ENCODE assay signal across 9 cellular contexts in the genomic region with DNA sequence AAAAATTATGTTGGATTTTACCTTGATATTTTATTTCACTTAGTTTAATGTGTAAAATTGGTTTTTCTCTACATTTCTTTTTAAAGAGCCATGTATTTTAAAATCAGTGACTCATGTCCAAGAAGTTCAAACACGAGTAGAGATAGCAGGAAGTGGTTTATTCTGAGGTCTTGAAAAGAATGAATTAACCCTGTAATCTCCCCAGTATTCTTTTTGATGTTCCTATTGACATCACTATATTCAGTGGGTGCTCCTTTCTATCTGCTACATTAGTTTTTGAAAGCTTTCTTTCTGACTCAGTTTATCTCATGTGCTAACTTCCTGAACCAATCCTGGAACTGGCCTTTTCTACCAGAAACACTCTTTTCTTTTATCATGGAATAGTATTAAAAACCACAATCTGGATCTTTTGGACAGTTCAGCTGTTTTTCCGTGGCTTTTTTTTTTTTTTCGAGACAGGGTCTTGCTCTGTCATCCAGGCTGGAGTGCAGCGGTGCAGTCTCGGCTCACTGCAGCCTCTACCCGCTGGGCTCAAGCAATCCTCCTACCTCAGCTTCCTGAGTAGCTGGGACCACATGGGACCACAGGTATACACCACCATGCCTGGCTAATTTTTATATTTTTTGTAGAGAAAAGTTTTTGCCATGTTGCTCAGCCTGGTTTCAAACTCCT.
DNase-seq lines count a peak whose midpoint lies in the region; ATAC-seq and TF ChIP-seq lines count a peak whose summit lies in the region.
"Had no signal": no experiment of that assay in that cellular context is flagged by ENCODE, and none has a peak within 500 bp of the region (broad histone marks: within the 10 kb centered on the region; RNA-seq: fewer than 3 reads in every experiment).

No MANE protein-coding gene starts in this region.

- H3K36me3 Mint-ChIP-seq in T-cell = peaks cover 6% of the 10 kb centered on the region

- peak; percentile 74 for DNase-seq in EL
- peak; percentile 19 for DNase-seq in HFF-Myc (ENCODE audit: extremely low read depth, low read depth)
- DNase-seq in T-cell = no peak
- peak; percentile 43 for DNase-seq in kidney epithelial cell (ENCODE audit: low read depth)
- DNase-seq in HUDEP-2 (lab: John Stamatoyannopoulos, UW; ENCODE audit: unreplicated experiment in 76 of 76) = no peak
- no peak for DNase-seq in mucosa of gallbladder (ENCODE audit: low spot score)
- no peak for DNase-seq in GDM1 (lab: John Stamatoyannopoulos, UW)
- DNase-seq in NCI-H1105 treated with DMSO at 0.1 percent for 48 hours (lab: John Stamatoyannopoulos, UW) = no peak

- POLR2A ChIA-PET in T-cell (lab: Charles Lee) = interaction anchor here in 1 of 2 donors (0.7 kb wide), 1 partner anchor 182 kb away, joined by 4 read pairs; no protein-coding TSS in a partner anchor

- peak overlapping the region; percentile 42 to 67 (median 46) for H3K4me3 Mint-ChIP-seq in T-cell

- H3K27me3 Mint-ChIP-seq in T-cell = no peaks in the 10 kb centered on the region

- H3K9me3 Mint-ChIP-seq in T-cell = peaks cover 0 to 5% (median 0%) of the 10 kb centered on the region in 3 donors

- peak; percentile 72 to 94 (median 83) for ATAC-seq in T-cell (replicated peaks in 1 of 4)
- ATAC-seq: left lobe of liver had no signal

- TF ChIP-seq CTCF in HFF-Myc (IDR thresholded peaks at IDR 0.05; ENCODE audit: low read depth, low read length, missing control alignments) (no peak), kidney epithelial cell (IDR thresholded peaks at IDR 0.05; ENCODE audit: insufficient read depth, low read length, poor library complexity, severe bottlenecking) (no peak)

- H3K4me3 ChIP-seq in HFF-Myc (replicated peaks; ENCODE audit: low read depth, low read length) (no peak overlapping the region), kidney epithelial cell (ENCODE audit: low read depth, low read length) (no peak overlapping the region)

- H3K27me3 ChIP-seq in kidney epithelial cell (ENCODE audit: control insufficient read depth, insufficient read depth, low read length) = no peaks in the 10 kb centered on the region

- CTCF ChIA-PET in T-cell (lab: Charles Lee) = interaction anchor here in 1 of 2 donors (0.6 to 0.7 kb wide), 2 partner anchors 312 to 491 kb away, joined by 3 to 5 read pairs; no protein-coding TSS in a partner anchor

- H3K36me3 ChIP-seq in kidney epithelial cell (ENCODE audit: control insufficient read depth, insufficient read depth, low read length) = no peaks in the 10 kb centered on the region

- H3K4me1 Mint-ChIP-seq in T-cell = peaks cover 15 to 22% (median 20%) of the 10 kb centered on the region in 3 donors

- peak overlapping the region in 1 of 2 donors; percentile 66 for H3K27ac Mint-ChIP-seq in T-cell

Comparison
In these comparisons a context has a peak if more than half of its experiments do, and no peak if none do; other contexts are left out.
1. DNase-seq: peak in EL (single experiment), HFF-Myc (single experiment) and kidney epithelial cell (single experiment); none in T-cell (0 of 34), HUDEP-2 (0 of 76), mucosa of gallbladder (single experiment), GDM1 (single experiment) and NCI-H1105 treated with DMSO at 0.1 percent for 48 hours (single experiment).